In genomic region chr11:61138940-61139339, GRCh38 we compare ENCODE assay signal across 17 cellular contexts. TPM values are rescaled to one million over a fixed set of nuclear protein-coding genes. Genes with fewer than 3 reads are reported as not detected.
DNase-seq lines count a peak whose midpoint lies in the region; ATAC-seq and TF ChIP-seq lines count a peak whose summit lies in the region.
"Had no signal": no experiment of that assay in that cellular context is flagged by ENCODE, and none has a peak within 500 bp of the region (broad histone marks: within the 10 kb centered on the region; RNA-seq: fewer than 3 reads in every experiment).

No MANE protein-coding gene starts in this region.

- no peaks in the 10 kb centered on the region for H3K9me3 ChIP-seq in BLaER1
- no peaks in the 10 kb centered on the region for H3K9me3 ChIP-seq in fibroblast of lung (ENCODE audit: control insufficient read depth, insufficient read depth, low read depth, low read length)
- H3K9me3 ChIP-seq: uterus had no signal

- H3K27me3 ChIP-seq in BLaER1 (0 out of 2 replicates have a peak, but pooled peaks cover 8% of the 10 kb centered on the region), fibroblast of lung (ENCODE audit: control insufficient read depth, insufficient read depth, low read length) (no peaks in the 10 kb centered on the region)
- H3K27me3 ChIP-seq: uterus had no signal

- peaks cover 12% of the 10 kb centered on the region for H3K36me3 Mint-ChIP-seq in osteocyte (ENCODE audit: unreplicated experiment)
- H3K36me3 Mint-ChIP-seq in endothelial cell (ENCODE audit: low read depth, unreplicated experiment) = peaks cover 14% of the 10 kb centered on the region

- peaks cover 71% of the 10 kb centered on the region for H3K4me1 ChIP-seq in BLaER1
- H3K4me1 ChIP-seq in fibroblast of lung (ENCODE audit: control insufficient read depth, extremely low read depth, insufficient read depth, low read length) = peaks cover 13% of the 10 kb centered on the region
- H3K4me1 ChIP-seq: uterus had no signal

- H3K4me1 Mint-ChIP-seq in osteocyte (ENCODE audit: unreplicated experiment) = peaks cover 34% of the 10 kb centered on the region
- H3K4me1 Mint-ChIP-seq in endothelial cell (ENCODE audit: unreplicated experiment) = peaks cover 5% of the 10 kb centered on the region

- H3K9me3 Mint-ChIP-seq in osteocyte (ENCODE audit: unreplicated experiment) (no peaks in the 10 kb centered on the region), endothelial cell (ENCODE audit: unreplicated experiment) (no peaks in the 10 kb centered on the region)
- H3K9me3 Mint-ChIP-seq: activated naive CD4-positive, alpha-beta T cell treated with anti-CD3 and anti-CD28 coated beads, Interleukin-2, amount 50 U/mL, for 24 hours; CD4-positive, alpha-beta T cell had no signal

- no peak for ATAC-seq in GM21367 (IDR thresholded peaks at IDR 0.05; ENCODE audit: unreplicated experiment)
- ATAC-seq: PC-3 had no signal

- DNase-seq in NB4 (ENCODE audit: low read depth) = peak; percentile 73
- peak; percentile 51 to 90 for DNase-seq in fibroblast of lung (ENCODE audit: low read depth in 2 of 2)
- no peak for DNase-seq in osteocyte (ENCODE audit: extremely low spot score, unreplicated experiment)
- no peak for DNase-seq in T1000 (lab: John Stamatoyannopoulos, UW)
- DNase-seq in endothelial cell (ENCODE audit: low spot score) = no peak
- DNase-seq in NCI-H2227 (lab: John Stamatoyannopoulos, UW; ENCODE audit: unreplicated experiment) = no peak
- DNase-seq: CD4-positive, alpha-beta T cell; NCI-H2029 treated with DMSO at 0.1 percent for 48 hours; PC-3; T-helper 9 cell; uterus had no signal

- H3K4me2 ChIP-seq in BLaER1 (peak overlapping the region; percentile 91), fibroblast of lung (ENCODE audit: extremely low read depth, insufficient read depth, low read length) (peak overlapping the region; percentile 25)

- no peak for TF ChIP-seq POLR2A in NB4 (IDR thresholded peaks at IDR 0.05; ENCODE audit: extremely low read depth, insufficient read length)

- H3K4me3 ChIP-seq in BLaER1 = peak overlapping the region; percentile 52
- no peak overlapping the region for H3K4me3 ChIP-seq in NB4 (ENCODE audit: low read depth, low read length)
- no peak overlapping the region for H3K4me3 ChIP-seq in fibroblast of lung (replicated peaks in 1 of 4; ENCODE audit: control extremely low read depth in 1 of 4, insufficient read depth in 1 of 4, low read depth in 3 of 4, low read length in 4 of 4)
- H3K4me3 ChIP-seq: skin epidermis, uterus had no signal

- no peak overlapping the region for H2AFZ ChIP-seq in fibroblast of lung (ENCODE audit: low read length)

- peak overlapping the region; percentile 42 for H3K9ac ChIP-seq in BLaER1
- no peak overlapping the region for H3K9ac ChIP-seq in fibroblast of lung (ENCODE audit: insufficient read depth, low read length)

- H3K79me2 ChIP-seq in fibroblast of lung (ENCODE audit: control insufficient read depth, insufficient read depth, low read length) = peaks cover 8% of the 10 kb centered on the region

- H3K4me3 Mint-ChIP-seq in osteocyte (ENCODE audit: unreplicated experiment) (peak overlapping the region; percentile 37), endothelial cell (ENCODE audit: unreplicated experiment) (no peak overlapping the region)
- H3K4me3 Mint-ChIP-seq: activated naive CD4-positive, alpha-beta T cell treated with anti-CD3 and anti-CD28 coated beads, Interleukin-2, amount 50 U/mL, for 24 hours; CD4-positive, alpha-beta T cell had no signal

- H3K27ac Mint-ChIP-seq in osteocyte (ENCODE audit: unreplicated experiment) = peak overlapping the region; percentile 58
- H3K27ac Mint-ChIP-seq in endothelial cell (ENCODE audit: unreplicated experiment) = no peak overlapping the region
- H3K27ac Mint-ChIP-seq: activated naive CD4-positive, alpha-beta T cell treated with anti-CD3 and anti-CD28 coated beads, Interleukin-2, amount 50 U/mL, for 24 hours; CD4-positive, alpha-beta T cell had no signal

- H4K20me1 ChIP-seq in BLaER1 = peaks cover 74% of the 10 kb centered on the region
- H4K20me1 ChIP-seq in fibroblast of lung (ENCODE audit: control insufficient read depth, extremely low read depth, insufficient read depth, low read length) = peaks cover 2% of the 10 kb centered on the region

- TF ChIP-seq CTCF in NB4 (IDR thresholded peaks at IDR 0.05; ENCODE audit: low read depth, low read length) (no peak), fibroblast of lung (conservative IDR thresholded peaks at IDR 0.05 in 1 of 2, IDR thresholded peaks at IDR 0.05 in 1 of 2; ENCODE audit: low read depth in 1 of 2, low read length in 2 of 2) (no peak), osteocyte (IDR thresholded peaks at IDR 0.05) (no peak), endothelial cell (IDR thresholded peaks at IDR 0.05; ENCODE audit: unreplicated experiment) (no peak)

- H3K27ac ChIP-seq in BLaER1 = peak overlapping the region; percentile 67; the same call in 1 of the 2 replicates
- no peak overlapping the region for H3K27ac ChIP-seq in fibroblast of lung (ENCODE audit: insufficient read depth, low read length)

- H3K36me3 ChIP-seq in BLaER1 (peaks cover 3% of the 10 kb centered on the region; the same call in 1 of the 2 replicates), fibroblast of lung (ENCODE audit: control insufficient read depth, insufficient read depth, low read length) (peaks cover 2% of the 10 kb centered on the region)
- H3K36me3 ChIP-seq: uterus had no signal

- H3K27me3 Mint-ChIP-seq in osteocyte (ENCODE audit: unreplicated experiment) (no peaks in the 10 kb centered on the region), endothelial cell (ENCODE audit: unreplicated experiment) (peaks cover 9% of the 10 kb centered on the region)
- H3K27me3 Mint-ChIP-seq: activated naive CD4-positive, alpha-beta T cell treated with anti-CD3 and anti-CD28 coated beads, Interleukin-2, amount 50 U/mL, for 24 hours; CD4-positive, alpha-beta T cell; IgD-negative memory B cell had no signal

RNA-seq across cellular contexts. Expression of gene VPS37C, which starts 22.3 kb away (rescaled TPM):
- 7.2 and 7.6 TPM in 2 replicates for total RNA-seq in fibroblast of lung
- polyA plus RNA-seq in fibroblast of lung = 9.9 and 10.7 TPM in 2 replicates
- 13.0 and 13.1 TPM in 2 replicates for polyA plus RNA-seq in fibroblast of lung (2012)
- polyA minus RNA-seq in fibroblast of lung (ENCODE audit: low replicate concordance) = 9.4 and 12.9 TPM in 2 replicates
- total RNA-seq in osteocyte = 19.6 and 21.2 TPM in 2 replicates
- 23.9 TPM for total RNA-seq in endothelial cell (ENCODE audit: unreplicated experiment)

RNA-seq across cellular contexts. Expression of gene CD5, which starts 36.7 kb away (rescaled TPM):
- total RNA-seq in fibroblast of lung = not detected in 2 replicates
- not detected in 2 replicates for polyA plus RNA-seq in fibroblast of lung
- polyA plus RNA-seq in fibroblast of lung (2012) = 0.03 TPM in 1 of 2 replicates, not detected in the other
- polyA minus RNA-seq in fibroblast of lung (ENCODE audit: low replicate concordance) = not detected in 2 replicates
- not detected in 2 replicates for total RNA-seq in osteocyte
- not detected for total RNA-seq in endothelial cell (ENCODE audit: unreplicated experiment)
- total RNA-seq: H1 had no signal
- polyA plus RNA-seq: H1 had no signal

Comparison
In these comparisons a context has a peak if more than half of its experiments do, and no peak if none do; other contexts are left out.
1. DNase-seq: peak in NB4 (single experiment) and fibroblast of lung (2 of 2); none in osteocyte (single experiment), T1000 (single experiment), endothelial cell (single experiment) and NCI-H2227 (single experiment).